Comparison of ENCODE assay signal across 20 cellular contexts in genomic region chr3:18441521-18441920, GRCh38. TPM values are rescaled to one million over a fixed set of nuclear protein-coding genes. Genes with fewer than 3 reads are reported as not detected.
A peak's percentile ranks its signal among the peaks of the same experiment; 100 is the strongest.
DNase-seq lines count a peak whose midpoint lies in the region; ATAC-seq lines count a peak whose summit lies in the region.
"Had no signal": no experiment of that assay in that cellular context is flagged by ENCODE, and none has a peak within 500 bp of the region (broad histone marks: within the 10 kb centered on the region; RNA-seq: fewer than 3 reads in every experiment).

No MANE protein-coding gene starts in this region.

- no peaks in the 10 kb centered on the region for H3K9me3 Mint-ChIP-seq in activated T-cell treated with anti-CD3 and anti-CD28 coated beads, Interleukin-2, amount 50 U/mL, for 72 hours
- H3K9me3 Mint-ChIP-seq in activated naive CD8-positive, alpha-beta T cell (ENCODE audit: low read depth) = no peaks in the 10 kb centered on the region
- H3K9me3 Mint-ChIP-seq in stimulated activated effector memory CD8-positive, alpha-beta T cell treated with anti-CD3 and anti-CD28 coated beads, Interleukin-12 subunit alpha, Interleukin-12 subunit beta, amount 100 ng/mL, for 72 hours = no peaks in the 10 kb centered on the region

- peak overlapping the region; percentile 97 for H3K27ac Mint-ChIP-seq in activated T-cell treated with anti-CD3 and anti-CD28 coated beads, Interleukin-2, amount 50 U/mL, for 72 hours
- H3K27ac Mint-ChIP-seq in activated naive CD8-positive, alpha-beta T cell = peak overlapping the region; percentile 98
- peak overlapping the region; percentile 96 for H3K27ac Mint-ChIP-seq in stimulated activated effector memory CD8-positive, alpha-beta T cell treated with anti-CD3 and anti-CD28 coated beads, Interleukin-12 subunit alpha, Interleukin-12 subunit beta, amount 100 ng/mL, for 72 hours

- H3K4me3 Mint-ChIP-seq in activated T-cell treated with anti-CD3 and anti-CD28 coated beads, Interleukin-2, amount 50 U/mL, for 72 hours = peak overlapping the region; percentile 81 to 89
- H3K4me3 Mint-ChIP-seq in activated naive CD8-positive, alpha-beta T cell = peak overlapping the region; percentile 95
- peak overlapping the region; percentile 97 for H3K4me3 Mint-ChIP-seq in stimulated activated effector memory CD8-positive, alpha-beta T cell treated with anti-CD3 and anti-CD28 coated beads, Interleukin-12 subunit alpha, Interleukin-12 subunit beta, amount 100 ng/mL, for 72 hours

- no peak for ATAC-seq in activated T-cell treated with anti-CD3 and anti-CD28 coated beads, Interleukin-2, amount 50 U/mL, for 72 hours (replicated peaks in 1 of 2)
- no peak for ATAC-seq in stimulated activated effector memory CD8-positive, alpha-beta T cell treated with anti-CD3 and anti-CD28 coated beads, Interleukin-12 subunit alpha, Interleukin-12 subunit beta, amount 100 ng/mL, for 72 hours
- no peak for ATAC-seq in HG02642 (IDR thresholded peaks at IDR 0.05; ENCODE audit: poor library complexity, unreplicated experiment)
- ATAC-seq in GM18868 (IDR thresholded peaks at IDR 0.05; ENCODE audit: unreplicated experiment) = no peak
- ATAC-seq: HCT116, heart right ventricle, lower lobe of right lung, Panc1, right cardiac atrium had no signal

- H3K36me3 Mint-ChIP-seq in activated T-cell treated with anti-CD3 and anti-CD28 coated beads, Interleukin-2, amount 50 U/mL, for 72 hours (ENCODE audit: insufficient read depth in 2 of 2) = peaks cover 33 to 72% of the 10 kb centered on the region in 2 donors
- H3K36me3 Mint-ChIP-seq in activated naive CD8-positive, alpha-beta T cell = peaks cover 15% of the 10 kb centered on the region
- H3K36me3 Mint-ChIP-seq in stimulated activated effector memory CD8-positive, alpha-beta T cell treated with anti-CD3 and anti-CD28 coated beads, Interleukin-12 subunit alpha, Interleukin-12 subunit beta, amount 100 ng/mL, for 72 hours = peaks cover 98% of the 10 kb centered on the region

- H3K27me3 Mint-ChIP-seq in activated T-cell treated with anti-CD3 and anti-CD28 coated beads, Interleukin-2, amount 50 U/mL, for 72 hours (ENCODE audit: low read depth) = no peaks in the 10 kb centered on the region
- no peaks in the 10 kb centered on the region for H3K27me3 Mint-ChIP-seq in activated naive CD8-positive, alpha-beta T cell

- H3K4me3 ChIP-seq in Jurkat, Clone E6-1 (ENCODE audit: low read length) = peak overlapping the region; percentile 6; the same call in 1 of the 2 replicates
- H3K4me3 ChIP-seq: heart right ventricle, lower lobe of right lung, SJCRH30, tibial nerve had no signal

- no peak for DNase-seq in activated T-cell treated with anti-CD3 and anti-CD28 coated beads, Interleukin-2, amount 50 U/mL, for 72 hours
- no peak for DNase-seq in activated T-cell treated with anti-CD3 and anti-CD28 coated beads, Interleukin-2, amount 50 U/mL, for 48 hours
- no peak for DNase-seq in Jurkat, Clone E6-1 (ENCODE audit: low read depth, low spot score)
- DNase-seq in stimulated activated effector memory CD8-positive, alpha-beta T cell treated with anti-CD3 and anti-CD28 coated beads, Interleukin-12 subunit alpha, Interleukin-12 subunit beta, amount 100 ng/mL, for 72 hours (ENCODE audit: low spot score in 2 of 2) = no peak
- no peak for DNase-seq in NCI-H446 treated with DMSO at 0.1 percent for 48 hours (lab: John Stamatoyannopoulos, UW)
- DNase-seq: activated CD4-positive, alpha-beta T cell treated with anti-CD3 and anti-CD28 coated beads, Interleukin-2, amount 50 U/mL, for 1 hour; heart right ventricle; IMR-90; lower lobe of right lung; NCI-H146; NCI-H774; right cardiac atrium; SJCRH30; stimulated activated CD4-positive, alpha-beta T cell treated with anti-CD3 and anti-CD28 coated beads, Interleukin-15, amount 100 ng/mL, for 24 hours had no signal

- H3K4me1 Mint-ChIP-seq in activated T-cell treated with anti-CD3 and anti-CD28 coated beads, Interleukin-2, amount 50 U/mL, for 72 hours (ENCODE audit: low read depth) = no peaks in the 10 kb centered on the region
- peaks cover 53% of the 10 kb centered on the region for H3K4me1 Mint-ChIP-seq in activated naive CD8-positive, alpha-beta T cell (ENCODE audit: low read depth)
- peaks cover 22% of the 10 kb centered on the region for H3K4me1 Mint-ChIP-seq in stimulated activated effector memory CD8-positive, alpha-beta T cell treated with anti-CD3 and anti-CD28 coated beads, Interleukin-12 subunit alpha, Interleukin-12 subunit beta, amount 100 ng/mL, for 72 hours

RNA-seq across cellular contexts. Expression of gene SATB1, which starts 16.4 kb away (rescaled TPM):
- 100 to 1,000 TPM; 716 to 962 TPM for total RNA-seq in activated T-cell treated with anti-CD3 and anti-CD28 coated beads, Interleukin-2, amount 50 U/mL, for 72 hours
- 87.9 TPM for polyA plus RNA-seq in Jurkat, Clone E6-1 (2012; ENCODE audit: insufficient read depth, insufficient read length)
